ENCODE assay signal across 3 cellular contexts in the genomic region with DNA sequence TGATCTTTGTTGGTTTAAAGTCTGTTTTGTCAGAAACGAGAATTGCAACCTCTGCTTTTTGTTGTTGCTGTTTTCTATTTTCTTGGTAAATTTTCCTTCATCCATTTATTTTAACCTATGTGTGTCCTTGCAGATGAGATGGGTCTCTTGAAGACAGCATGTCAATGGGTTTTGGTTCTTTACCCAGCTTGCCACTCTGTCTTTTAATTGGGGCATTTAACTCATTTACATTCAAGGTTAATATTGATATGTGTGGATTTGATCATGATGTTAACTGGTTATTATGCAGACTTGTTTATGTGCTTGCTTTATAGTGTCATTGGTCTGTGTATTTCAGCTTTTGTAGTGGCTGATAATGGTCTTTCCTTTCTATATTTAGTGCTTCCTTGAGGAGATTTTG.
"Had no signal": no experiment of that assay in that cellular context is flagged by ENCODE, and none has a peak within 500 bp of the region (broad histone marks: within the 10 kb centered on the region; RNA-seq: fewer than 3 reads in every experiment).

No MANE protein-coding gene starts in this region.

- ATAC-seq: GM12878 had no signal

- DNase-seq: GDM1, GF-D8 had no signal

- H3K4me3 ChIP-seq: GM12878 had no signal
